27 cellular contexts compared by ENCODE assay signal in the genomic region with DNA sequence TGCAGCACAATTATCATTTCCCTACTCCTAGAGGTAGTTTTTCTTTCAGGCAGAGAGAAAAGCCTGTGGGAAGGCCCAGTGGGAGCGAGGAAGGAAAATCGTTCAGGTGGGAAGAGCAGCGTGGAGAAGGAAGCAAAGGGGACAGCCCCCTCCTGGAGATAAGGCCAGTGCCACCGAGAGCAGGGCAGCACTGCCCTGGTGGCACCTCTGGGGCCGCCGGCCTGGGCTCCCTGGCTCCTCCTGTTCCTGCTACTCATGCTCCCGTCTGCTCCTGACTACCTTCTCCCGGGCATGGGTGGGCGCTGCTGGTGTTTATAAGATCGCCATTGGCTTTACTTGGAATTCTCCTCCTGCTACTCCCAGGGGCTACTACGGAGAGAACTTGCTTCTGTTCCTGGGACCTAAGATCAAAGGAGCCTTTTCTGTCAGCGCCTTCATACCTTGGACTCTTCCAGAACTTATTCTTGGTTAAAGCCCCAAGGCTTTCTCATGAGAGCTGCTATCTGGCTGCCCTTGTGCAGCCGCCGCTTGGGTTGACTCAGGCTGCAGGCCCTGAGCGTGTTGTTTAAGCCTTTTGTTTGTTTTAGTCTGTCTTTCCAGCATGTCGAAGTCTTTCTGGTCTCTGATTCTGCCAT. TPM values are rescaled to one million over a fixed set of nuclear protein-coding genes. Genes with fewer than 3 reads are reported as not detected.
"Had no signal": no experiment of that assay in that cellular context is flagged by ENCODE, and none has a peak within 500 bp of the region (broad histone marks: within the 10 kb centered on the region; RNA-seq: fewer than 3 reads in every experiment).

No MANE protein-coding gene starts in this region.

- DNase-seq: activated CD4-positive, alpha-beta T cell treated with anti-CD3 and anti-CD28 coated beads for 36 hours; activated CD4-positive, alpha-beta T cell treated with anti-CD3 and anti-CD28 coated beads, Interleukin-2, amount 10 ng/mL, durations not matched to agents 7 days and 5 days; activated CD4-positive, alpha-beta T cell treated with anti-CD3 and anti-CD28 coated beads, Interleukin-2, amount 50 U/mL, for 4 hours; activated CD4-positive, CD25-positive, alpha-beta regulatory T cell; activated CD4-positive, CD25-positive, alpha-beta regulatory T cell treated with anti-CD3 and anti-CD28 coated beads, Interleukin-2, amount 50 U/mL, for 72 hours; activated CD8-positive, alpha-beta memory T cell treated with anti-CD3 and anti-CD28 coated beads for 24 hours; activated CD8-positive, alpha-beta T cell treated with anti-CD3 and anti-CD28 coated beads for 36 hours; activated effector memory CD4-positive, alpha-beta T cell treated with Interleukin-2 at 50 U/mL for 16 hours; activated gamma-delta T cell treated with Interleukin-2 at 50 U/mL for 16 hours; activated naive CD4-positive, alpha-beta T cell treated with anti-CD3 and anti-CD28 coated beads for 36 hours; activated naive CD8-positive, alpha-beta T cell treated with anti-CD3 and anti-CD28 coated beads for 36 hours; activated naive CD8-positive, alpha-beta T cell treated with anti-CD3 and anti-CD28 coated beads, Interleukin-2, amount 50 U/mL, for 24 hours; activated T-cell treated with anti-CD3 and anti-CD28 coated beads, Interleukin-2, amount 50 U/mL, for 4 hours; adrenal gland; amygdala; aorta; body of pancreas; caudate nucleus; colonic mucosa; effector CD8-positive, alpha-beta T cell; foreskin keratinocyte; gastrocnemius medialis; glutamatergic neuron; T-helper 1 cell; T-helper 17 cell had no signal

- H3K27ac ChIP-seq: adrenal gland, body of pancreas, colonic mucosa, foreskin keratinocyte, gastrocnemius medialis had no signal

- H3K4me1 Mint-ChIP-seq: activated naive CD8-positive, alpha-beta T cell treated with anti-CD3 and anti-CD28 coated beads for 36 hours; activated T-helper 17 cell treated with anti-CD3 and anti-CD28 coated beads, Interleukin-2, amount 50 U/mL, for 72 hours; T-helper 17 cell had no signal

- H3K9me3 ChIP-seq: adrenal gland, body of pancreas, colonic mucosa, gastrocnemius medialis had no signal

- H3K4me3 Mint-ChIP-seq: activated CD4-positive, alpha-beta T cell treated with anti-CD3 and anti-CD28 coated beads for 36 hours; activated CD4-positive, alpha-beta T cell treated with anti-CD3 and anti-CD28 coated beads, Interleukin-2, amount 10 ng/mL, durations not matched to agents 7 days and 5 days; activated CD8-positive, alpha-beta T cell treated with anti-CD3 and anti-CD28 coated beads for 36 hours; activated naive CD4-positive, alpha-beta T cell treated with anti-CD3 and anti-CD28 coated beads for 36 hours; activated naive CD4-positive, alpha-beta T cell treated with anti-CD3 and anti-CD28 coated beads, Interleukin-2, amount 50 U/mL, for 24 hours; activated naive CD8-positive, alpha-beta T cell treated with anti-CD3 and anti-CD28 coated beads for 36 hours; activated naive CD8-positive, alpha-beta T cell treated with anti-CD3 and anti-CD28 coated beads, Interleukin-2, amount 50 U/mL, for 24 hours; activated T-cell treated with anti-CD3 and anti-CD28 coated beads, Interleukin-2, amount 50 U/mL, for 4 hours; activated T-helper 17 cell treated with anti-CD3 and anti-CD28 coated beads, Interleukin-2, amount 50 U/mL, for 72 hours; T-helper 17 cell had no signal

- H3K36me3 Mint-ChIP-seq: activated naive CD4-positive, alpha-beta T cell treated with anti-CD3 and anti-CD28 coated beads, Interleukin-2, amount 50 U/mL, for 24 hours; activated naive CD8-positive, alpha-beta T cell treated with anti-CD3 and anti-CD28 coated beads for 36 hours had no signal

- H3K4me1 ChIP-seq: foreskin keratinocyte, gastrocnemius medialis had no signal

- H3K36me3 ChIP-seq: adrenal gland, colonic mucosa, gastrocnemius medialis had no signal

- H3K27ac Mint-ChIP-seq: activated CD4-positive, alpha-beta T cell treated with anti-CD3 and anti-CD28 coated beads for 36 hours; activated CD4-positive, alpha-beta T cell treated with anti-CD3 and anti-CD28 coated beads, Interleukin-2, amount 10 ng/mL, durations not matched to agents 7 days and 5 days; activated CD8-positive, alpha-beta T cell treated with anti-CD3 and anti-CD28 coated beads for 36 hours; activated naive CD4-positive, alpha-beta T cell treated with anti-CD3 and anti-CD28 coated beads for 36 hours; activated naive CD4-positive, alpha-beta T cell treated with anti-CD3 and anti-CD28 coated beads, Interleukin-2, amount 50 U/mL, for 24 hours; activated naive CD8-positive, alpha-beta T cell treated with anti-CD3 and anti-CD28 coated beads for 36 hours; activated naive CD8-positive, alpha-beta T cell treated with anti-CD3 and anti-CD28 coated beads, Interleukin-2, amount 50 U/mL, for 24 hours; activated T-helper 17 cell treated with anti-CD3 and anti-CD28 coated beads, Interleukin-2, amount 50 U/mL, for 72 hours; T-helper 17 cell had no signal

- H3K4me3 ChIP-seq: adrenal gland, body of pancreas, colonic mucosa, gastrocnemius medialis had no signal

- H3K9me3 Mint-ChIP-seq: activated CD4-positive, alpha-beta T cell treated with anti-CD3 and anti-CD28 coated beads, Interleukin-2, amount 10 ng/mL, durations not matched to agents 7 days and 5 days; activated CD8-positive, alpha-beta T cell treated with anti-CD3 and anti-CD28 coated beads for 36 hours; activated naive CD4-positive, alpha-beta T cell treated with anti-CD3 and anti-CD28 coated beads for 36 hours; activated naive CD4-positive, alpha-beta T cell treated with anti-CD3 and anti-CD28 coated beads, Interleukin-2, amount 50 U/mL, for 24 hours; activated naive CD8-positive, alpha-beta T cell treated with anti-CD3 and anti-CD28 coated beads for 36 hours; activated naive CD8-positive, alpha-beta T cell treated with anti-CD3 and anti-CD28 coated beads, Interleukin-2, amount 50 U/mL, for 24 hours; activated T-cell treated with anti-CD3 and anti-CD28 coated beads, Interleukin-2, amount 50 U/mL, for 4 hours; activated T-helper 17 cell treated with anti-CD3 and anti-CD28 coated beads, Interleukin-2, amount 50 U/mL, for 72 hours had no signal

RNA-seq across cellular contexts. Expression of gene FLT1, which starts 3.7 kb away (rescaled TPM):
- total RNA-seq: foreskin keratinocyte had no signal
- polyA plus RNA-seq: foreskin keratinocyte had no signal
